Comparison of ENCODE assay signal across 32 cellular contexts in genomic region chr5:150649108-150649827, GRCh38. TPM values are rescaled to one million over a fixed set of nuclear protein-coding genes. Genes with fewer than 3 reads are reported as not detected.
DNase-seq lines count a peak whose midpoint lies in the region; ATAC-seq and TF ChIP-seq lines count a peak whose summit lies in the region.
"Had no signal": no experiment of that assay in that cellular context is flagged by ENCODE, and none has a peak within 500 bp of the region (broad histone marks: within the 10 kb centered on the region; RNA-seq: fewer than 3 reads in every experiment).

No MANE protein-coding gene starts in this region.

- H3K36me3 Mint-ChIP-seq in stimulated activated memory B cell treated with anti-CD40 and anti-IgM and Interleukin-4, amounts not matched to agents 10 μg/mL and 1 μg/mL and 100 μg/mL, for 72 hours = peaks cover 32% of the 10 kb centered on the region
- H3K36me3 Mint-ChIP-seq: activated naive CD4-positive, alpha-beta T cell treated with anti-CD3 and anti-CD28 coated beads, Interleukin-2, amount 50 U/mL, for 24 hours; CD8-positive, alpha-beta T cell; naive thymus-derived CD8-positive, alpha-beta T cell had no signal

- no peaks in the 10 kb centered on the region for H3K27me3 ChIP-seq in BE2C
- no peaks in the 10 kb centered on the region for H3K27me3 ChIP-seq in ascending aorta
- no peaks in the 10 kb centered on the region for H3K27me3 ChIP-seq in ovary

- in situ Hi-C loops in ACHN (cut with HindIII; ENCODE audit: low pct_ligation_motif_present, low pct_unique_long_range_greater_than_20kb, low sequenced_read_pairs) = no loop called here

- H3K36me3 ChIP-seq in BE2C (peaks cover 24% of the 10 kb centered on the region), ascending aorta (peaks cover 34 to 53% of the 10 kb centered on the region in 2 donors), ovary (no peaks in the 10 kb centered on the region)

- no peak overlapping the region for H3K27ac Mint-ChIP-seq in stimulated activated memory B cell treated with anti-CD40 and anti-IgM and Interleukin-4, amounts not matched to agents 10 μg/mL and 1 μg/mL and 100 μg/mL, for 72 hours
- H3K27ac Mint-ChIP-seq: activated naive CD4-positive, alpha-beta T cell treated with anti-CD3 and anti-CD28 coated beads, Interleukin-2, amount 50 U/mL, for 24 hours; activated T-helper 2 cell treated with anti-CD3 and anti-CD28 coated beads, Interferon-gamma antibody, Interleukin-2, Interleukin-4, amounts not matched to agents 10 μg/mL and 5 μg/mL and 100 μg/mL, durations not matched to agents 14 hours and 24 hours and 36 hours; CD8-positive, alpha-beta T cell; naive thymus-derived CD8-positive, alpha-beta T cell; stimulated activated naive CD8-positive, alpha-beta T cell treated with anti-CD3 and anti-CD28 coated beads, Interleukin-15, Interleukin-2, amounts not matched to agents 100 ng/mL and 50 ng/mL, for 24 hours had no signal

- no peak overlapping the region for H3K4me3 ChIP-seq in BE2C (ENCODE audit: low read depth, low read length)
- no peak overlapping the region for H3K4me3 ChIP-seq in ascending aorta
- no peak overlapping the region for H3K4me3 ChIP-seq in ovary
- H3K4me3 ChIP-seq: A549 had no signal

- WGBS in ovary, 3 donors = 46 to 66% (median 56%) methylated on average over 32 to 35 of the region's 35 CpGs

- H3K9me3 ChIP-seq in BE2C (no peaks in the 10 kb centered on the region), ascending aorta (no peaks in the 10 kb centered on the region), ovary (no peaks in the 10 kb centered on the region)
- H3K9me3 ChIP-seq: A549 had no signal

- H3K4me3 Mint-ChIP-seq in stimulated activated memory B cell treated with anti-CD40 and anti-IgM and Interleukin-4, amounts not matched to agents 10 μg/mL and 1 μg/mL and 100 μg/mL, for 72 hours = no peak overlapping the region
- H3K4me3 Mint-ChIP-seq: activated naive CD4-positive, alpha-beta T cell treated with anti-CD3 and anti-CD28 coated beads, Interleukin-2, amount 50 U/mL, for 24 hours; CD8-positive, alpha-beta T cell; naive thymus-derived CD8-positive, alpha-beta T cell; stimulated activated naive CD8-positive, alpha-beta T cell treated with anti-CD3 and anti-CD28 coated beads, Interleukin-15, Interleukin-2, amounts not matched to agents 100 ng/mL and 50 ng/mL, for 24 hours had no signal

- peak overlapping the region; percentile 86 for H3K27ac ChIP-seq in ascending aorta
- H3K27ac ChIP-seq in ovary = peak overlapping the region; percentile 0 to 44
- H3K27ac ChIP-seq: HL-60, KMS-11, VCaP had no signal

- peaks cover 19% of the 10 kb centered on the region for H3K4me1 Mint-ChIP-seq in stimulated activated memory B cell treated with anti-CD40 and anti-IgM and Interleukin-4, amounts not matched to agents 10 μg/mL and 1 μg/mL and 100 μg/mL, for 72 hours
- H3K4me1 Mint-ChIP-seq: activated naive CD4-positive, alpha-beta T cell treated with anti-CD3 and anti-CD28 coated beads, Interleukin-2, amount 50 U/mL, for 24 hours had no signal

- ATAC-seq in left cardiac atrium (peak; percentile 13 to 23), HG02938 (IDR thresholded peaks at IDR 0.05; ENCODE audit: unreplicated experiment) (no peak), HG03354 (IDR thresholded peaks at IDR 0.05; ENCODE audit: poor library complexity, severe bottlenecking, unreplicated experiment) (no peak)
- no peak for ATAC-seq in stimulated activated memory B cell treated with anti-CD40 and anti-IgM and Interleukin-4, amounts not matched to agents 10 μg/mL and 1 μg/mL and 100 μg/mL, for 72 hours
- ATAC-seq: A549; CD8-positive, alpha-beta T cell; naive thymus-derived CD8-positive, alpha-beta T cell; Panc1 had no signal

- TF ChIP-seq CTCF in BE2C (IDR thresholded peaks at IDR 0.05; ENCODE audit: low read depth, low read length) (no peak), ascending aorta (IDR thresholded peaks at IDR 0.05) (no peak), ovary (IDR thresholded peaks at IDR 0.05) (no peak)

- H3K27me3 Mint-ChIP-seq in stimulated activated memory B cell treated with anti-CD40 and anti-IgM and Interleukin-4, amounts not matched to agents 10 μg/mL and 1 μg/mL and 100 μg/mL, for 72 hours = no peaks in the 10 kb centered on the region
- H3K27me3 Mint-ChIP-seq: activated naive CD4-positive, alpha-beta T cell treated with anti-CD3 and anti-CD28 coated beads, Interleukin-2, amount 50 U/mL, for 24 hours; stimulated activated naive CD8-positive, alpha-beta T cell treated with anti-CD3 and anti-CD28 coated beads, Interleukin-15, Interleukin-2, amounts not matched to agents 100 ng/mL and 50 ng/mL, for 24 hours had no signal

- no peaks in the 10 kb centered on the region for H3K9me3 Mint-ChIP-seq in stimulated activated memory B cell treated with anti-CD40 and anti-IgM and Interleukin-4, amounts not matched to agents 10 μg/mL and 1 μg/mL and 100 μg/mL, for 72 hours
- H3K9me3 Mint-ChIP-seq: activated naive CD4-positive, alpha-beta T cell treated with anti-CD3 and anti-CD28 coated beads, Interleukin-2, amount 50 U/mL, for 24 hours; activated T-helper 2 cell treated with anti-CD3 and anti-CD28 coated beads, Interferon-gamma antibody, Interleukin-2, Interleukin-4, amounts not matched to agents 10 μg/mL and 5 μg/mL and 100 μg/mL, durations not matched to agents 14 hours and 24 hours and 36 hours; CD8-positive, alpha-beta T cell; naive thymus-derived CD8-positive, alpha-beta T cell; stimulated activated naive CD8-positive, alpha-beta T cell treated with anti-CD3 and anti-CD28 coated beads, Interleukin-15, Interleukin-2, amounts not matched to agents 100 ng/mL and 50 ng/mL, for 24 hours had no signal

- intact Hi-C loops in ascending aorta (cut with DNase I) = no loop called here
- intact Hi-C loops in left cardiac atrium (cut with DNase I) = no loop called here
- intact Hi-C loops in ovary (cut with DNase I) = no loop called here

- H3K4me1 ChIP-seq in BE2C (peaks cover 28% of the 10 kb centered on the region), ascending aorta (peaks cover 46 to 83% of the 10 kb centered on the region in 2 donors), ovary (ENCODE audit: insufficient read depth) (peaks cover 36% of the 10 kb centered on the region)

- TF ChIP-seq POLR2A in ovary (IDR thresholded peaks at IDR 0.05) = no peak

- DNase-seq in BE2C (peak; percentile 56), ascending aorta (ENCODE audit: low spot score in 2 of 2) (no peak), left cardiac atrium (peak; percentile 80), ovary (peak; percentile 62 to 75 (median 70)), ACHN (no peak)
- DNase-seq: activated CD4-positive, alpha-beta T cell treated with anti-CD3 and anti-CD28 coated beads for 48 hours; activated T-cell treated with anti-CD3 and anti-CD28 coated beads for 4 hours; AML-193; amygdala; CD8-positive, alpha-beta T cell; DMS153; effector memory CD4-positive, alpha-beta T cell; GOT3; naive thymus-derived CD8-positive, alpha-beta T cell; NCI-H1417 treated with DMSO at 0.1 percent for 48 hours; NCI-H2081; NCI-H2227 treated with DMSO at 0.1 percent for 48 hours; occipital lobe; SIG-M5; small intestine; stimulated activated CD4-positive, alpha-beta T cell treated with anti-CD3 and anti-CD28 coated beads, Interleukin-1b, Interleukin-23, amount 100 ng/mL, for 48 hours had no signal

- no peak for TF ChIP-seq EP300 in ovary (IDR thresholded peaks at IDR 0.05)

RNA-seq across cellular contexts. Expression of gene SYNPO, which starts 8.8 kb away (rescaled TPM):
- polyA plus RNA-seq in BE2C (2012; ENCODE audit: insufficient read depth, insufficient read length, low read depth) = 35.2 TPM
- total RNA-seq in ascending aorta (128 TPM), left cardiac atrium (100 to 1,000 TPM; 503 to 769 TPM), ovary (100 to 1,000 TPM in 3 of 7 donors, 10 to 100 TPM in 3, 1 to 10 TPM in 1; 8.3 to 174 (median 70.2) TPM)
- 10 to 100 TPM; 31.0 to 86.9 TPM for polyA plus RNA-seq in ovary
- polyA plus RNA-seq: naive thymus-derived CD8-positive, alpha-beta T cell had no signal

RNA-seq across cellular contexts. Expression of gene MYOZ3, which starts 11.8 kb away (rescaled TPM):
- 1.4 TPM for polyA plus RNA-seq in BE2C (2012; ENCODE audit: insufficient read depth, insufficient read length, low read depth)
- total RNA-seq in ascending aorta (1.1 TPM), left cardiac atrium (1 to 10 TPM; 2.9 to 3.0 TPM), ovary (1 to 10 TPM in 4 of 7 donors, under 1 TPM in 3; 0.36 to 2.6 (median 1.2) TPM)
- 1 to 10 TPM; 1.6 to 2.7 TPM for polyA plus RNA-seq in ovary
- total RNA-seq: CD8-positive, alpha-beta T cell; naive thymus-derived CD8-positive, alpha-beta T cell had no signal

RNA-seq across cellular contexts. Expression of gene RBM22, which starts 51.6 kb away (rescaled TPM):
- polyA plus RNA-seq in BE2C (2012; ENCODE audit: insufficient read depth, insufficient read length, low read depth) = 125 TPM
- total RNA-seq in ascending aorta (45.3 TPM), left cardiac atrium (10 to 100 TPM; 27.2 to 28.2 TPM), ovary (10 to 100 TPM; 35.5 to 59.0 (median 48.6) TPM)
- 10 to 100 TPM; 33.4 to 77.6 TPM for polyA plus RNA-seq in ovary

Comparison
In these comparisons a context has a peak if more than half of its experiments do, and no peak if none do; other contexts are left out.
1. DNase-seq: peak in BE2C (single experiment), left cardiac atrium (single experiment) and ovary (5 of 5); none in ascending aorta (0 of 2) and ACHN (single experiment).
2. ATAC-seq: peak in left cardiac atrium (2 of 2); none in stimulated activated memory B cell treated with anti-CD40 and anti-IgM and Interleukin-4, amounts not matched to agents 10 μg/mL and 1 μg/mL and 100 μg/mL, for 72 hours (single experiment), HG02938 (single experiment) and HG03354 (single experiment).